Comparison of ENCODE assay signal across 8 cellular contexts in the genomic region with DNA sequence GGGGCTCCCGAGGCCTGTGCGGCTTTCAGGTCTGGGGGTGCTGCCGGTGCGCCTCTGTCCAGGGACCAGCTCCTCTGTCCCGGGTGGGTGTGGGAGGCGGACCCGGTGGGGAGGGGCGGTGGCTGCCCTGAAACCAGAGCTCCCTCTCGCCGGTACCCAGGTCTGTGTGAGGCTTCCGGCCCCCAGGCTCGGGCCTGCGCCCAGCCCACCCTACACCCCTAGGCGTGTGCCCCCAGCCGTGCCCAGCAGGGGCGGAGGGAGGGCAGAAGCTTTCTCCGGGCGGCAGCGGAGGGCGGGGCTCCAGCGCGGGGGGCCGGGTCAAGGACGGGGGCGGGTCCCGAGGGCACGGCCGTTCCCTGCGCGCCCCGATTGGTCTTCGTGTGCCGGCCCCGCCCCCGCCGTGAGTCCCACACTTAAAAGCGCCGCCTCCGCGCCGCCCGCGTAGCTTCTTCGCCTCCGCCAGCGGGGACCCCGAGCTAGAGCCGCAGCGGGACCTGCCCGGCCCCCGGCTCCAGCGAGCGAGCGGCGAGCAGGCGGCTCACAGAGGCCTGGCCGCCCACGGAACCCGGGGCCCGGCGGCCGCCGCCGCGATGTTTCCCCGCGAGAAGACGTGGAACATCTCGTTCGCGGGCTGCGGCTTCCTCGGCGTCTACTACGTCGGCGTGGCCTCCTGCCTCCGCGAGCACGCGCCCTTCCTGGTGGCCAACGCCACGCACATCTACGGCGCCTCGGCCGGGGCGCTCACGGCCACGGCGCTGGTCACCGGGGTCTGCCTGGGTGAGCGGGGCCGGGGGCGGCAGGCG. TPM values are rescaled to one million over a fixed set of nuclear protein-coding genes. Genes with fewer than 3 reads are reported as not detected.
DNase-seq lines count a peak whose midpoint lies in the region; ATAC-seq and TF ChIP-seq lines count a peak whose summit lies in the region.

No MANE protein-coding gene starts in this region.

- WGBS in right lobe of liver (ENCODE audit: insufficient coverage, low coverage, low lambda C conversion rate, missing lambda C conversion rate), result 0% methylated on average over 12 of the region's 96 CpGs

- intact Hi-C loops in right lobe of liver (cut with DNase I), result no loop called here

- H3K27me3 ChIP-seq in BE2C (no peaks in the 10 kb centered on the region), right lobe of liver (no peaks in the 10 kb centered on the region)

- H3K36me3 ChIP-seq in BE2C, result no peaks in the 10 kb centered on the region
- peaks cover 0 to 17% (median 3%) of the 10 kb centered on the region in 4 donors for H3K36me3 ChIP-seq in right lobe of liver

- H3K27ac ChIP-seq in right lobe of liver, result peak overlapping the region; percentile 81 to 94 (median 88)

- ATAC-seq in GM19043 (IDR thresholded peaks at IDR 0.05; ENCODE audit: low read depth, unreplicated experiment) (peak; percentile 52), HG03342 (IDR thresholded peaks at IDR 0.05; ENCODE audit: unreplicated experiment) (peak; percentile 59), right lobe of liver (peak; percentile 68 to 81 (median 76))

- peak; percentile 87 for DNase-seq in BE2C
- DNase-seq in NCI-H526 (lab: John Stamatoyannopoulos, UW), result peak; percentile 74 to 98
- peak; percentile 89 for DNase-seq in activated CD4-positive, alpha-beta T cell treated with anti-CD3 and anti-CD28 coated beads, Interleukin-2, amount 50 U/mL, for 4 hours
- DNase-seq in dermis microvascular lymphatic vessel endothelial cell (ENCODE audit: low read depth in 2 of 2), result peak; percentile 67 to 91
- peak; percentile 95 to 97 (median 96) for DNase-seq in right lobe of liver
- peak; percentile 91 to 94 for DNase-seq in stimulated activated CD4-positive, alpha-beta T cell treated with anti-CD3 and anti-CD28 coated beads, Interleukin-4, amount 100 ng/mL, for 4 hours

- H3K9me3 ChIP-seq in BE2C (no peaks in the 10 kb centered on the region), right lobe of liver (no peaks in the 10 kb centered on the region)

- TF ChIP-seq CTCF in BE2C (IDR thresholded peaks at IDR 0.05; ENCODE audit: low read depth, low read length) (no peak), right lobe of liver (IDR thresholded peaks at IDR 0.05) (peak in 1 of 4 donors; percentile 36)

- H3K4me3 ChIP-seq in BE2C (ENCODE audit: low read depth, low read length), result peak overlapping the region; percentile 53
- peak overlapping the region; percentile 71 to 99 (median 94) for H3K4me3 ChIP-seq in right lobe of liver

- peak; percentile 89 for TF ChIP-seq POLR2A in right lobe of liver (IDR thresholded peaks at IDR 0.05)

- no peaks in the 10 kb centered on the region for H3K4me1 ChIP-seq in BE2C
- H3K4me1 ChIP-seq in right lobe of liver, result peaks cover 0 to 28% (median 12%) of the 10 kb centered on the region in 4 donors

RNA-seq across cellular contexts. Expression of a gene that starts 0.6 kb away (rescaled TPM):
- polyA plus RNA-seq in BE2C (2012; ENCODE audit: insufficient read depth, insufficient read length, low read depth), result 92.2 TPM
- 29.5 and 63.3 TPM in 2 replicates for total RNA-seq in dermis microvascular lymphatic vessel endothelial cell
- total RNA-seq in right lobe of liver, result 10 to 100 TPM; 33.2 to 97.1 (median 69.6) TPM

RNA-seq across cellular contexts. Expression of a gene that starts 8.4 kb away (rescaled TPM):
- polyA plus RNA-seq in BE2C (2012; ENCODE audit: insufficient read depth, insufficient read length, low read depth), result 1.8 TPM
- total RNA-seq in dermis microvascular lymphatic vessel endothelial cell (12.1 and 16.9 TPM in 2 replicates), right lobe of liver (1 to 10 TPM; 2.2 to 4.0 (median 3.1) TPM)

RNA-seq across cellular contexts. Expression of a gene that starts 9.6 kb away (rescaled TPM):
- polyA plus RNA-seq in BE2C (2012; ENCODE audit: insufficient read depth, insufficient read length, low read depth), result 1,214 TPM
- total RNA-seq in dermis microvascular lymphatic vessel endothelial cell (253 and 338 TPM in 2 replicates), right lobe of liver (100 to 1,000 TPM; 212 to 574 (median 457) TPM)

RNA-seq across cellular contexts. Expression of a gene that starts 13.4 kb away (rescaled TPM):
- polyA plus RNA-seq in BE2C (2012; ENCODE audit: insufficient read depth, insufficient read length, low read depth), result 89.3 TPM
- total RNA-seq in dermis microvascular lymphatic vessel endothelial cell, result 498 and 1,021 TPM in 2 replicates
- total RNA-seq in right lobe of liver, result 100 to 1,000 TPM in 5 of 6 experiments, 10 to 100 TPM in 1; 70.8 to 156 (median 135) TPM

RNA-seq across cellular contexts. Expression of a gene that starts 14.3 kb away (rescaled TPM):
- polyA plus RNA-seq in BE2C (2012; ENCODE audit: insufficient read depth, insufficient read length, low read depth), result 11.7 TPM
- 4.5 and 4.9 TPM in 2 replicates for total RNA-seq in dermis microvascular lymphatic vessel endothelial cell
- 10 to 100 TPM in 2 of 6 experiments, 1 to 10 TPM in 4; 6.5 to 11.8 (median 9.8) TPM for total RNA-seq in right lobe of liver

Comparison
In these comparisons a context has a peak if more than half of its experiments do, and no peak if none do; other contexts are left out.
1. Peak in every context shown above with its lines: DNase-seq, ATAC-seq, H3K4me3 ChIP-seq and H3K27ac ChIP-seq.